Comparison of ENCODE assay signal across 8 cellular contexts in the genomic region with DNA sequence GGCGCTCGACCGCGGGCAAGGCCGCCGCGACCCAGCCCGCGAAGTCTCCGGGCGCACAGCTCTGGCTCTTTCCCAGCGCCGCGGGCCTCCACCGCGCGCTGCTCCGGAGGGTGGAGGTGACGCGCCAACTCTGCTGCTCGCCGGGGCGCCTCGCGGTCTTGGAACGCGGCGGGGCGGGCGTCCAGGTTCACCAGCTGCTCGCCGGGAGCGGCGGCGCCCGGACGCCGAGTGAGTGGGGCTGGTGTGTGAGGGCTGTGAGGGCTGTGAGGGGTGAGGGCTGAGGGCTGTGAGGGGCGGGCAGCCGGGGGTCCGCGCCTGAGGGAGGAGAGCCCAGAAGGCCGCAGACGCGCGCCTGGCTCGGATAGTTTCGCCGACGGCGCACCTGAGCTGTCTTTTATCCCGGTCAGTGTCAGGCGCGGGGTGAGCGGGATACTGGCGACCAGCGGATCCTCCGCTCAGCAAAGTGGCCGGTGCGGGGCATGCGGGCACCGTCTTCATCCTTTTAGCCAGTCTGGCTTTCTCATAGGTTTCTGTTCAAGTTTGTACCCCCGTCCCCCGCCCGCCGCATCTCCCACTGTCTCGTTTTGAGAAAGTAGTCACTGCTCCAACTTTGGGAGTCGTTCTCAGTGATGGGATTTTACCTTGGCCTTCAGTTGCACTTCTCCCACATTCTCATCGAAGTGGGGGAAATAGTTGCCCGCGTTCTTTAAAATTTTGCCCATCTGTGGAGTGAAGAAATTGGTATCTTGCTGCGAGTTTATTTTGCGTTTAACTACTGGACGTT. TPM values are rescaled to one million over a fixed set of nuclear protein-coding genes. Genes with fewer than 3 reads are reported as not detected.
DNase-seq lines count a peak whose midpoint lies in the region; ATAC-seq and TF ChIP-seq lines count a peak whose summit lies in the region.

No MANE protein-coding gene starts in this region.

- H3K27ac ChIP-seq in right lobe of liver: peak overlapping the region; percentile 49 to 77 (median 66)

- ATAC-seq in HG02970 (IDR thresholded peaks at IDR 0.05; ENCODE audit: low FRiP score, unreplicated experiment): peak; percentile 34
- ATAC-seq in SK-N-SH treated with all-trans-retinoic acid at 6 μM for 48 hours: peak; percentile 65
- peak; percentile 33 to 59 (median 57) for ATAC-seq in right lobe of liver

- H3K4me3 ChIP-seq in right lobe of liver: peak overlapping the region; percentile 60 to 78 (median 74)

- H3K36me3 ChIP-seq in right lobe of liver: no peaks in the 10 kb centered on the region

- H3K27me3 ChIP-seq in right lobe of liver: no peaks in the 10 kb centered on the region

- H3K4me1 ChIP-seq in right lobe of liver: no peaks in the 10 kb centered on the region

- 16% methylated on average over 7 of the region's 74 CpGs for WGBS in right lobe of liver (ENCODE audit: insufficient coverage, low coverage, low lambda C conversion rate, missing lambda C conversion rate)

- DNase-seq in activated naive CD4-positive, alpha-beta T cell (lab: John Stamatoyannopoulos, UW): peak; percentile 1 to 63 (median 38)
- DNase-seq in activated naive CD4-positive, alpha-beta T cell treated with Interleukin-2 at 50 U/mL for 16 hours: no peak
- peak; percentile 1 for DNase-seq in cerebellum (ENCODE audit: low spot score)
- DNase-seq in right lobe of liver: peak; percentile 58 to 67 (median 58)
- peak; percentile 24 to 38 for DNase-seq in stimulated activated CD4-positive, alpha-beta T cell treated with anti-CD3 and anti-CD28 coated beads, Interleukin-4, amount 100 ng/mL, for 48 hours (ENCODE audit: low read depth in 2 of 2)
- DNase-seq in SKM-1 treated with dmso at 0.1 percent for 144 hours (lab: John Stamatoyannopoulos, UW; ENCODE audit: unreplicated experiment): no peak

- no peak for TF ChIP-seq CTCF in right lobe of liver (IDR thresholded peaks at IDR 0.05)

- H3K9me3 ChIP-seq in right lobe of liver: no peaks in the 10 kb centered on the region

- intact Hi-C loops in right lobe of liver (cut with DNase I): loop anchor here in 1 of 2 donors (10.0 kb wide), 1 partner anchor 233 kb away; no protein-coding TSS in a partner anchor

- no peak for TF ChIP-seq POLR2A in right lobe of liver (IDR thresholded peaks at IDR 0.05)

TF ChIP-seq in SK-N-SH treated with all-trans-retinoic acid at 6 μM for 48 hours, 23 proteins besides CTCF, POLR2A, EP300 and RAD21:
- TF ChIP-seq, protein P1, sequence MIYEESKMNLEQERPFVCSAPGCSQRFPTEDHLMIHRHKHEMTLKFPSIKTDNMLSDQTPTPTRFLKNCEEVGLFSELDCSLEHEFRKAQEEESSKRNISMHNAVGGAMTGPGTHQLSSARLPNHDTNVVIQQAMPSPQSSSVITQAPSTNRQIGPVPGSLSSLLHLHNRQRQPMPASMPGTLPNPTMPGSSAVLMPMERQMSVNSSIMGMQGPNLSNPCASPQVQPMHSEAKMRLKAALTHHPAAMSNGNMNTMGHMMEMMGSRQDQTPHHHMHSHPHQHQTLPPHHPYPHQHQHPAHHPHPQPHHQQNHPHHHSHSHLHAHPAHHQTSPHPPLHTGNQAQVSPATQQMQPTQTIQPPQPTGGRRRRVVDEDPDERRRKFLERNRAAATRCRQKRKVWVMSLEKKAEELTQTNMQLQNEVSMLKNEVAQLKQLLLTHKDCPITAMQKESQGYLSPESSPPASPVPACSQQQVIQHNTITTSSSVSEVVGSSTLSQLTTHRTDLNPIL (CRISPR knock-in tag; IDR thresholded peaks at IDR 0.05; ENCODE audit: low read depth): no peak
- no peak for TF ChIP-seq ZFP30 (CRISPR knock-in tag; IDR thresholded peaks at IDR 0.05)
- TF ChIP-seq CSRNP3 (CRISPR knock-in tag; IDR thresholded peaks at IDR 0.05): no peak
- no peak for TF ChIP-seq ZNF565 (CRISPR knock-in tag; conservative IDR thresholded peaks at IDR 0.05; ENCODE audit: low read depth)
- TF ChIP-seq BACH2 (CRISPR knock-in tag; IDR thresholded peaks at IDR 0.05; ENCODE audit: borderline replicate concordance): no peak

RNA-seq across cellular contexts. Expression of gene HERC5, which starts 0.6 kb away (rescaled TPM):
- total RNA-seq in cerebellum: 1.00 TPM
- 1 to 10 TPM; 1.5 to 5.8 (median 1.8) TPM for total RNA-seq in right lobe of liver

Comparison
In these comparisons a context has a peak if more than half of its experiments do, and no peak if none do; other contexts are left out.
1. DNase-seq: peak in activated naive CD4-positive, alpha-beta T cell (4 of 4), cerebellum (single experiment), right lobe of liver (3 of 3) and stimulated activated CD4-positive, alpha-beta T cell treated with anti-CD3 and anti-CD28 coated beads, Interleukin-4, amount 100 ng/mL, for 48 hours (2 of 2); none in activated naive CD4-positive, alpha-beta T cell treated with Interleukin-2 at 50 U/mL for 16 hours (single experiment) and SKM-1 treated with dmso at 0.1 percent for 144 hours (single experiment).
2. Peak in every context shown above with its lines, with median percentiles within 50 percentile points of each other: ATAC-seq.